In the genomic region with DNA sequence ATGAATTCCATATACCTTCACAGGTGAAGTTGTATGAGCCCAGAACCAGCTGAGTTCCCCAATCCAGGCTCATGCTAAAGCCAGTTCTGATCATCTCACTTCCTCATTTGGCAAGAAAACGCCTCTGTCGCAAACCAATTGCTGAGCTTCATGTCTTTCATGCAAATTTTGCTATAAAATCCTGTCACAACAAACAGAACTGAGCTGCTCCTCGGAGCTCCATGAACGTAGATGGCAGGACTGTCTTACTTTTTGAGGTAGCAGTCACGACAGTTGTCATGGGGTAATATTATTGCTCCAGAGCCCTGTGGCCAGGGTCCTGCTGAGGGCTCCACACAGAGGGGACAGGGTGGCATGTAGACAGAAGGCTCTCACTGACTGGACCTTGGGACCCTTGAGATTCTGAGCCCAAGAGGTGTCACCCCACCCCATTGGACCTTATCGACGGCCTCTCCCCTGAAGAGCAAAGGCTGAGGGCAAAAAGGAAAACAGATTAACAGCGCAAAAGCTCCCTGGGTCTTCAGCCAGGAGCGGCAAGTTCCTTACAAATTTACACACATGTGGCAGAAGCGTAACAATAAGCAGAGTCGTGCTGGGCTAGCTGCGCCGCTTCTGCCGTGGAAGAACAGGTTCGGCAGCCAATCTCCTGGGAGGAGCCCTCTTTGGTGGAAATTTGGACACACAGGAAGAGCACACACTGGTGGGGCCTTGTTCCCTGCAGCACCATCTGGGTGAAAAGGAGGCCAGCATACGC, we compare ENCODE assay signal across 9 cellular contexts.
DNase-seq lines count a peak whose midpoint lies in the region; ATAC-seq, FAIRE-seq and TF ChIP-seq lines count a peak whose summit lies in the region.
"Had no signal": no experiment of that assay in that cellular context is flagged by ENCODE, and none has a peak within 500 bp of the region (broad histone marks: within the 10 kb centered on the region; RNA-seq: fewer than 3 reads in every experiment).

No MANE protein-coding gene starts in this region.

- no peak overlapping the region for H3K27ac Mint-ChIP-seq in activated T-helper 2 cell treated with anti-CD3 and anti-CD28 coated beads, Interferon-gamma antibody, Interleukin-2, Interleukin-4, amounts not matched to agents 10 μg/mL and 5 μg/mL and 100 μg/mL, durations not matched to agents 14 hours and 24 hours and 36 hours

- no peak overlapping the region for H3K4me3 Mint-ChIP-seq in activated T-helper 2 cell treated with anti-CD3 and anti-CD28 coated beads, Interferon-gamma antibody, Interleukin-2, Interleukin-4, amounts not matched to agents 10 μg/mL and 5 μg/mL and 100 μg/mL, durations not matched to agents 14 hours and 24 hours and 36 hours (ENCODE audit: low read depth)

- H3K9me3 Mint-ChIP-seq in activated T-helper 2 cell treated with anti-CD3 and anti-CD28 coated beads, Interferon-gamma antibody, Interleukin-2, Interleukin-4, amounts not matched to agents 10 μg/mL and 5 μg/mL and 100 μg/mL, durations not matched to agents 14 hours and 24 hours and 36 hours = no peaks in the 10 kb centered on the region

- H3K27ac ChIP-seq in neutrophil = peak overlapping the region; percentile 58

- H3K27me3 ChIP-seq in neutrophil = no peaks in the 10 kb centered on the region

- no peak for FAIRE-seq in D721Med (lab: Jason Lieb, UNC)
- no peak for FAIRE-seq in HTR-8/SVneo (lab: Jason Lieb, UNC)

- H3K27me3 Mint-ChIP-seq in activated T-helper 2 cell treated with anti-CD3 and anti-CD28 coated beads, Interferon-gamma antibody, Interleukin-2, Interleukin-4, amounts not matched to agents 10 μg/mL and 5 μg/mL and 100 μg/mL, durations not matched to agents 14 hours and 24 hours and 36 hours (ENCODE audit: low read depth) = peaks cover 46% of the 10 kb centered on the region

- intact Hi-C loops in activated T-helper 2 cell treated with anti-CD3 and anti-CD28 coated beads, Interferon-gamma antibody, Interleukin-2, Interleukin-4, amounts not matched to agents 10 μg/mL and 5 μg/mL and 100 μg/mL, durations not matched to agents 14 hours and 24 hours and 36 hours (cut with micrococcal nuclease) = no loop called here

- peaks cover 15 to 24% of the 10 kb centered on the region in 2 experiments for H3K4me1 ChIP-seq in neutrophil (ENCODE audit: control insufficient read depth in 1 of 2, insufficient read depth in 1 of 2, low read depth in 1 of 2, low read length in 1 of 2)

- peak; percentile 92 for ATAC-seq in GM18868 (IDR thresholded peaks at IDR 0.05; ENCODE audit: unreplicated experiment)
- peak; percentile 52 for ATAC-seq in HG02981 (IDR thresholded peaks at IDR 0.05; ENCODE audit: unreplicated experiment)
- ATAC-seq: HCT116 had no signal

- H3K4me1 Mint-ChIP-seq in activated T-helper 2 cell treated with anti-CD3 and anti-CD28 coated beads, Interferon-gamma antibody, Interleukin-2, Interleukin-4, amounts not matched to agents 10 μg/mL and 5 μg/mL and 100 μg/mL, durations not matched to agents 14 hours and 24 hours and 36 hours (ENCODE audit: low read depth) = no peaks in the 10 kb centered on the region

- no peaks in the 10 kb centered on the region for H3K36me3 ChIP-seq in neutrophil

- TF ChIP-seq CTCF in neutrophil (IDR thresholded peaks at IDR 0.05) = no peak
- TF ChIP-seq CTCF in D721Med (IDR thresholded peaks at IDR 0.05; ENCODE audit: insufficient read depth, missing control alignments) = no peak

- no peaks in the 10 kb centered on the region for H3K9me3 ChIP-seq in neutrophil

- peak overlapping the region in 1 of 2 experiments; percentile 40 for H3K4me3 ChIP-seq in neutrophil (ENCODE audit: low read depth in 1 of 2, low read length in 1 of 2)

- H3K36me3 Mint-ChIP-seq in activated T-helper 2 cell treated with anti-CD3 and anti-CD28 coated beads, Interferon-gamma antibody, Interleukin-2, Interleukin-4, amounts not matched to agents 10 μg/mL and 5 μg/mL and 100 μg/mL, durations not matched to agents 14 hours and 24 hours and 36 hours (ENCODE audit: low read depth) = no peaks in the 10 kb centered on the region

- peak; percentile 80 for DNase-seq in SIG-M5 (lab: John Stamatoyannopoulos, UW)
- no peak for DNase-seq in D721Med (ENCODE audit: insufficient read length, low spot score)
- DNase-seq in HTR-8/SVneo (ENCODE audit: insufficient read length, low spot score) = no peak
- no peak for DNase-seq in activated T-helper 2 cell treated with anti-CD3 and anti-CD28 coated beads, Interferon-gamma antibody, Interleukin-2, Interleukin-4, amounts not matched to agents 10 μg/mL and 5 μg/mL and 100 μg/mL, durations not matched to agents 14 hours and 24 hours and 36 hours (ENCODE audit: low spot score)
- no peak for DNase-seq in retina
